22 cellular contexts compared by ENCODE assay signal in genomic region chr14:21486640-21487087, GRCh38. TPM values are rescaled to one million over a fixed set of nuclear protein-coding genes. Genes with fewer than 3 reads are reported as not detected.
DNase-seq lines count a peak whose midpoint lies in the region; ATAC-seq and TF ChIP-seq lines count a peak whose summit lies in the region.
"Had no signal": no experiment of that assay in that cellular context is flagged by ENCODE, and none has a peak within 500 bp of the region (broad histone marks: within the 10 kb centered on the region; RNA-seq: fewer than 3 reads in every experiment).

No MANE protein-coding gene starts in this region.

- H3F3A ChIP-seq in smooth muscle cell (ENCODE audit: low read depth): no peaks in the 10 kb centered on the region

- peaks cover 36% of the 10 kb centered on the region for H3K36me3 ChIP-seq in brain microvascular endothelial cell (replicated peaks)
- peaks cover 22% of the 10 kb centered on the region for H3K36me3 ChIP-seq in smooth muscle cell (ENCODE audit: low read depth)

- peaks cover 24% of the 10 kb centered on the region for H4K20me1 ChIP-seq in smooth muscle cell (ENCODE audit: low read depth)

- no peaks in the 10 kb centered on the region for H3K9me3 ChIP-seq in smooth muscle cell (replicated peaks; ENCODE audit: low read depth)
- H3K9me3 ChIP-seq: BLaER1 treated with 17β-estradiol and CSF1 and Interleukin-3, amounts not matched to agents 10 nM and 100 nM; body of pancreas had no signal

- H3K9ac ChIP-seq in smooth muscle cell (ENCODE audit: low read depth): no peak overlapping the region
- H3K9ac ChIP-seq: BLaER1 treated with 17β-estradiol and CSF1 and Interleukin-3, amounts not matched to agents 10 nM and 100 nM had no signal

- H3K4me3 ChIP-seq in AG09309 (ENCODE audit: control insufficient read depth, low read depth, low read length): no peak overlapping the region
- no peak overlapping the region for H3K4me3 ChIP-seq in HFF-Myc (replicated peaks; ENCODE audit: low read depth, low read length)
- no peak overlapping the region for H3K4me3 ChIP-seq in brain microvascular endothelial cell (ENCODE audit: low read depth, low read length)
- H3K4me3 ChIP-seq in smooth muscle cell: no peak overlapping the region
- H3K4me3 ChIP-seq: BLaER1 treated with 17β-estradiol and CSF1 and Interleukin-3, amounts not matched to agents 10 nM and 100 nM; body of pancreas had no signal

- ATAC-seq in left lobe of liver (peak; percentile 31), GM21717 (IDR thresholded peaks at IDR 0.05; ENCODE audit: unreplicated experiment) (no peak)
- ATAC-seq: body of pancreas had no signal

- H3K27ac ChIP-seq in brain microvascular endothelial cell (peak overlapping the region; percentile 33), smooth muscle cell (ENCODE audit: low read depth) (no peak overlapping the region)
- H3K27ac ChIP-seq: BLaER1 treated with 17β-estradiol and CSF1 and Interleukin-3, amounts not matched to agents 10 nM and 100 nM; body of pancreas had no signal

- no peaks in the 10 kb centered on the region for H3K27me3 Mint-ChIP-seq in nephron progenitor cell (ENCODE audit: low read depth, poor library complexity)

- H3K79me2 ChIP-seq in smooth muscle cell (ENCODE audit: low read depth): peaks cover 22% of the 10 kb centered on the region

- in situ Hi-C loops in brain microvascular endothelial cell (cut with HindIII; ENCODE audit: low pct_ligation_motif_present, low sequenced_read_pairs): no loop called here

- no peak overlapping the region for H3K4me2 ChIP-seq in smooth muscle cell
- H3K4me2 ChIP-seq: BLaER1 treated with 17β-estradiol and CSF1 and Interleukin-3, amounts not matched to agents 10 nM and 100 nM had no signal

- DNase-seq in AG09309 (ENCODE audit: low read depth): peak; percentile 47
- peak; percentile 6 for DNase-seq in HFF-Myc (ENCODE audit: extremely low read depth, low read depth)
- DNase-seq in brain microvascular endothelial cell: peak; percentile 10
- no peak for DNase-seq in left lobe of liver (ENCODE audit: low spot score)
- DNase-seq in A172 (ENCODE audit: low spot score): no peak
- DNase-seq in nephron progenitor cell: no peak
- no peak for DNase-seq in smooth muscle cell (lab: John Stamatoyannopoulos, UW; ENCODE audit: unreplicated experiment)
- DNase-seq: activated gamma-delta T cell treated with Interleukin-2 at 50 U/mL for 16 hours; body of pancreas; dermis blood vessel endothelial cell; hippocampal formation; KG1; kidney glomerular epithelial cell; NCI-H1417; NCI-H2171 treated with DMSO at 0.1 percent for 48 hours; NCI-H748 treated with DMSO at 0.1 percent for 48 hours; nucleus accumbens; SIG-M5; stimulated activated CD4-positive, alpha-beta T cell treated with anti-CD3 and anti-CD28 coated beads, Interleukin-2, amount 100 ng/mL, for 48 hours had no signal

- H2AFZ ChIP-seq in smooth muscle cell (ENCODE audit: low read depth): no peak overlapping the region

- WGBS in smooth muscle cell (ENCODE audit: low lambda C conversion rate): 94% methylated on average over 1 of the region's 1 CpG

- H3K27ac Mint-ChIP-seq in nephron progenitor cell: no peak overlapping the region
- H3K27ac Mint-ChIP-seq: T-helper 2 cell treated with Interferon-gamma antibody and Interleukin-4, amounts not matched to agents 5 μg/mL and 100 μg/mL, for 36 hours had no signal

- H3K4me1 ChIP-seq in smooth muscle cell (ENCODE audit: low read depth): no peaks in the 10 kb centered on the region
- H3K4me1 ChIP-seq: body of pancreas had no signal

- no peaks in the 10 kb centered on the region for H3K9me3 Mint-ChIP-seq in nephron progenitor cell
- H3K9me3 Mint-ChIP-seq: T-helper 2 cell treated with Interferon-gamma antibody and Interleukin-4, amounts not matched to agents 5 μg/mL and 100 μg/mL, for 36 hours had no signal

- no peaks in the 10 kb centered on the region for H3K27me3 ChIP-seq in brain microvascular endothelial cell (replicated peaks)
- H3K27me3 ChIP-seq in smooth muscle cell (ENCODE audit: low read depth): no peaks in the 10 kb centered on the region
- H3K27me3 ChIP-seq: BLaER1 treated with 17β-estradiol and CSF1 and Interleukin-3, amounts not matched to agents 10 nM and 100 nM; body of pancreas had no signal

- no peak for TF ChIP-seq CTCF in AG09309 (IDR thresholded peaks at IDR 0.05; ENCODE audit: control insufficient read depth, insufficient read depth, low read depth, low read length, missing control alignments)
- TF ChIP-seq CTCF in HFF-Myc (IDR thresholded peaks at IDR 0.05; ENCODE audit: low read depth, low read length, missing control alignments): no peak
- TF ChIP-seq CTCF in brain microvascular endothelial cell (IDR thresholded peaks at IDR 0.05; ENCODE audit: low read depth, low read length, missing control alignments): no peak
- TF ChIP-seq CTCF in nephron progenitor cell (IDR thresholded peaks at IDR 0.05): no peak
- TF ChIP-seq CTCF in smooth muscle cell (IDR thresholded peaks at IDR 0.05; ENCODE audit: borderline replicate concordance, insufficient read depth, poor library complexity, severe bottlenecking): no peak

- no peaks in the 10 kb centered on the region for H3K4me1 Mint-ChIP-seq in nephron progenitor cell

- H3K36me3 Mint-ChIP-seq in nephron progenitor cell (ENCODE audit: low read depth): peaks cover 37% of the 10 kb centered on the region

- H3K4me3 Mint-ChIP-seq in nephron progenitor cell: no peak overlapping the region
- H3K4me3 Mint-ChIP-seq: T-helper 2 cell treated with Interferon-gamma antibody and Interleukin-4, amounts not matched to agents 5 μg/mL and 100 μg/mL, for 36 hours had no signal

RNA-seq across cellular contexts. Expression of gene TOX4, which starts 9.7 kb away (rescaled TPM):
- total RNA-seq in left lobe of liver: 28.0 TPM
- total RNA-seq in A172 (2014; rRNA removed; shearing (Covaris generic)): 14.6 and 30.5 TPM in 2 replicates
- total RNA-seq in smooth muscle cell: 31.9 and 33.9 TPM in 2 replicates
- 54.5 and 58.4 TPM in 2 replicates for polyA plus RNA-seq in smooth muscle cell

RNA-seq across cellular contexts. Expression of gene RAB2B, which starts 9.9 kb away (rescaled TPM):
- total RNA-seq in left lobe of liver: 7.1 TPM
- total RNA-seq in A172 (2014; rRNA removed; shearing (Covaris generic)): 9.2 and 9.4 TPM in 2 replicates
- 30.4 and 36.0 TPM in 2 replicates for total RNA-seq in smooth muscle cell
- 15.3 and 15.4 TPM in 2 replicates for polyA plus RNA-seq in smooth muscle cell

RNA-seq across cellular contexts. Expression of gene METTL3, which starts 24.5 kb away (rescaled TPM):
- total RNA-seq in left lobe of liver (13.4 TPM), smooth muscle cell (37.6 and 43.6 TPM in 2 replicates)
- total RNA-seq in A172 (2014; rRNA removed; shearing (Covaris generic)): 31.5 and 37.0 TPM in 2 replicates
- 25.5 and 29.7 TPM in 2 replicates for polyA plus RNA-seq in smooth muscle cell

RNA-seq across cellular contexts. Expression of gene CHD8, which starts 30.7 kb away (rescaled TPM):
- total RNA-seq in left lobe of liver (23.4 TPM), smooth muscle cell (52.9 and 57.1 TPM in 2 replicates)
- total RNA-seq in A172 (2014; rRNA removed; shearing (Covaris generic)): 23.4 and 27.9 TPM in 2 replicates
- polyA plus RNA-seq in smooth muscle cell: 25.0 and 36.3 TPM in 2 replicates

RNA-seq across cellular contexts. Expression of gene SALL2, which starts 39.5 kb away (rescaled TPM):
- total RNA-seq in left lobe of liver: 0.68 TPM
- total RNA-seq in A172 (2014; rRNA removed; shearing (Covaris generic)): 2.9 and 4.0 TPM in 2 replicates
- 4.5 and 5.9 TPM in 2 replicates for total RNA-seq in smooth muscle cell
- polyA plus RNA-seq in smooth muscle cell: 4.5 and 6.7 TPM in 2 replicates

Comparison
In these comparisons a context has a peak if more than half of its experiments do, and no peak if none do; other contexts are left out.
1. DNase-seq: peak in AG09309 (single experiment), HFF-Myc (single experiment) and brain microvascular endothelial cell (single experiment); none in left lobe of liver (single experiment), A172 (single experiment), nephron progenitor cell (single experiment) and smooth muscle cell (single experiment).